Comparison of ENCODE assay signal across 8 cellular contexts in the genomic region with DNA sequence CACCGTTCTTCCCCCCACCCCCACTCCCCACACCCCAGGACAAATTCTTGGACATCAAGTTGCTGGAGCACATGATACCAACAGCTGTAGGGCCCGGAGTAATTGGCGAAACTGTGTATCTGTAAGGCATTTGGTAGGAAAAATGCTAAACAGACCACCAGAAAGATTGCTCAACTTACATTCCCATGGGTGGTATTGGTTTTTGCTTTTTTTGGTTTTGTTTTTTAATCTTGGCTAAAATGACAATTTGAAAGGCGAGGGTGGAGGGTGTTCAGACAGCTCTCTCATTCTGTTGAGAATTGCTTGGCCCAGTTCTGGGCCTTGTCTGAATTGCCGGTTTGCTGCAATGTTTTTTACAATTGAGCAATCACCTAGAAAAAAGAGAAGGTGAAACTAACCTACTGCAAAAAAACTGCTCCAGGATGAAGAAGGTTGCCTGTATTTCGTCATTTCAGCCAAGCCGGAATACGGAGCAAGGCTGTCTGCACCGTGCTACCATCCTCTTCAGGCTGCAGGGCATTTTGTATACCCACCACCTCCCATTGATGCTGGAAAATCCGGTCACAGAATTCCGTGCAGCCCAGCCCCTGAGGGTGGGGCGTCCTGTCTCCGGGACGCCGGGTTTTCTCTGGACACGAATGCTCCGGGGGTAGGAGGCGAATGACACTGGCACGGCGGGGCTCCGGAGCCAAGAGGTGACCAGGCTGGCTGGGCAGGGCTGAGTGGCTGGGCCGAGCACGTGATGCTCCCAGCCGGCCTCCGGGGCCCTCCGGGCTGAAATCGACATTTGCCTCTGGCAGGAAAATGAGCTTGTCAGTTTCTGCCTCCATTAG. TPM values are rescaled to one million over a fixed set of nuclear protein-coding genes. Genes with fewer than 3 reads are reported as not detected.
DNase-seq lines count a peak whose midpoint lies in the region; ATAC-seq, FAIRE-seq and TF ChIP-seq lines count a peak whose summit lies in the region.

CLCN4 (plus strand) TSS at position 777 of the 833 bp plus-strand sequence. CDS start 28,058 bp downstream, outside the sequence.

- WGBS in heart left ventricle, 4 donors = 7 to 25% (median 16%) methylated on average over 26 to 27 of the region's 27 CpGs
- WGBS in pancreas, 2 donors = 10 to 17% methylated on average over 27 of the region's 27 CpGs

- CTCF ChIA-PET in RWPE1 (lab: Yijun Ruan, JAX) = no interaction called here

- DNase-seq in COLO668 (lab: John Stamatoyannopoulos, UW; ENCODE audit: unreplicated experiment) (peak; percentile 72), NCI-H146 treated with DMSO at 0.1 percent for 48 hours (lab: John Stamatoyannopoulos, UW; ENCODE audit: unreplicated experiment) (peak; percentile 60), adipocyte (ENCODE audit: low read depth) (peak; percentile 42), heart left ventricle (peak; percentile 64 to 83 (median 76)), pancreas (peak; percentile 58 to 82 (median 68)), RWPE1 (ENCODE audit: low spot score) (no peak)

- TF ChIP-seq POLR2A in heart left ventricle (IDR thresholded peaks at IDR 0.05) = no peak

- H3K4me3 ChIP-seq in adipocyte (ENCODE audit: low read length) = peak within 1 kb of the TSS; percentile 72
- peak within 1 kb of the TSS in 11 of 12 donors; percentile 16 to 61 (median 45) for H3K4me3 ChIP-seq in heart left ventricle
- H3K4me3 ChIP-seq in pancreas = peak within 1 kb of the TSS in 3 of 4 donors; percentile 5 to 21 (median 18)

- no peak for FAIRE-seq in pancreas (lab: Jason Lieb, UNC)

- POLR2A ChIA-PET in RWPE1 (lab: Yijun Ruan, JAX; ENCODE audit: low non-redundant PET) = no interaction called here

- H3K27me3 ChIP-seq in adipocyte (replicated peaks; ENCODE audit: control insufficient read depth, insufficient read depth, low read length) (peaks cover 12% of the 10 kb centered on the region), heart left ventricle (peaks cover 0 to 67% (median 0%) of the 10 kb centered on the region in 9 donors), pancreas (peaks cover 0 to 9% (median 2%) of the 10 kb centered on the region in 4 donors)

- H3K4me1 ChIP-seq in adipocyte (ENCODE audit: control insufficient read depth, insufficient read depth, low read length) = peaks cover 14% of the 10 kb centered on the region
- peaks cover 0 to 21% (median 5%) of the 10 kb centered on the region in 12 donors for H3K4me1 ChIP-seq in heart left ventricle
- no peaks in the 10 kb centered on the region for H3K4me1 ChIP-seq in pancreas

- peak within 1 kb of the TSS; percentile 73 for H3K9ac ChIP-seq in adipocyte (ENCODE audit: low read length)

- H3K36me3 ChIP-seq in adipocyte (ENCODE audit: control insufficient read depth, insufficient read depth, low read length, severe bottlenecking) (no peaks in the 10 kb centered on the region), heart left ventricle (no peaks in the 10 kb centered on the region), pancreas (no peaks in the 10 kb centered on the region)

- no peak for TF ChIP-seq CTCF in heart left ventricle (IDR thresholded peaks at IDR 0.05)
- no peak for TF ChIP-seq CTCF in pancreas (IDR thresholded peaks at IDR 0.05)
- TF ChIP-seq CTCF in RWPE1 (conservative IDR thresholded peaks at IDR 0.05; ENCODE audit: low read depth) = no peak

- ATAC-seq in GM21786 (IDR thresholded peaks at IDR 0.05; ENCODE audit: unreplicated experiment) (peak; percentile 50), heart left ventricle (peak; percentile 85 to 93 (median 88)), pancreas (peak; percentile 94 to 95 (median 94)), GM21723 (IDR thresholded peaks at IDR 0.05; ENCODE audit: unreplicated experiment) (no peak)

- H3K9me3 ChIP-seq in adipocyte (ENCODE audit: control insufficient read depth, low read length) (no peaks in the 10 kb centered on the region), heart left ventricle (no peaks in the 10 kb centered on the region), pancreas (no peaks in the 10 kb centered on the region)

- H3K27ac ChIP-seq in heart left ventricle (peak within 1 kb of the TSS; percentile 53 to 85 (median 68)), pancreas (peak within 1 kb of the TSS; percentile 31 to 66 (median 48)), RWPE1 (no peak within 1 kb of the TSS)

- intact Hi-C loops in heart left ventricle (cut with DNase I) = no loop called here
- intact Hi-C loops in pancreas (cut with DNase I) = no loop called here

RNA-seq across cellular contexts. Expression of gene CLCN4, which starts in this region (rescaled TPM):
- 10 to 100 TPM; 20.3 to 39.0 (median 29.8) TPM for total RNA-seq in heart left ventricle
- polyA plus RNA-seq in heart left ventricle = 1 to 10 TPM; 6.4 to 8.2 TPM
- 1 to 10 TPM; 1.3 to 4.0 (median 2.4) TPM for total RNA-seq in pancreas
- polyA plus RNA-seq in pancreas = 1 to 10 TPM in 1 of 2 donors, under 1 TPM in 1; 0.57 to 3.3 TPM

Comparison
In these comparisons a context has a peak if more than half of its experiments do, and no peak if none do; other contexts are left out.
1. RNA of gene CLCN4 (total RNA-seq): 20.3 to 39.0 TPM in heart left ventricle; 1.3 to 4.0 TPM in pancreas; every median in the first group is over 4 times any median in the second.
2. H3K4me3 ChIP-seq: peak in every context shown above with its lines; median percentile 72 in adipocyte; 45 in heart left ventricle; 18 in pancreas.